In genomic region chr3:126389112-126389791, GRCh38 we compare ENCODE assay signal across 8 cellular contexts. TPM values are rescaled to one million over a fixed set of nuclear protein-coding genes. Genes with fewer than 3 reads are reported as not detected.
DNase-seq lines count a peak whose midpoint lies in the region; ATAC-seq and TF ChIP-seq lines count a peak whose summit lies in the region.

No MANE protein-coding gene starts in this region.

- H3K4me1 ChIP-seq in mesodermal cell (ENCODE audit: control insufficient read depth, insufficient read depth, low read length, poor library complexity, severe bottlenecking): no peaks in the 10 kb centered on the region

- H3K36me3 ChIP-seq in mesodermal cell (ENCODE audit: control insufficient read depth, insufficient read depth, low read length): no peaks in the 10 kb centered on the region

- H3K9me3 ChIP-seq in mesodermal cell (ENCODE audit: control insufficient read depth, low read length): no peaks in the 10 kb centered on the region

- DNase-seq in ELF-1 (ENCODE audit: low read depth, low spot score): peak; percentile 96
- DNase-seq in NCI-H2171 treated with DMSO at 0.1 percent for 48 hours (lab: John Stamatoyannopoulos, UW): peak; percentile 48
- peak; percentile 41 to 51 for DNase-seq in activated CD4-positive, alpha-beta T cell treated with anti-CD3 and anti-CD28 coated beads, Interleukin-2, amount 50 U/mL, for 48 hours
- DNase-seq in epithelial cell of proximal tubule (ENCODE audit: low read depth): peak; percentile 31
- peak; percentile 67 for DNase-seq in stimulated activated CD8-positive, alpha-beta memory T cell treated with anti-CD3 and anti-CD28 coated beads, Interleukin-4, amount 100 ng/mL, for 48 hours

- TF ChIP-seq CTCF in epithelial cell of proximal tubule (conservative IDR thresholded peaks at IDR 0.05; ENCODE audit: low read depth, low read length): peak; percentile 90

- peak overlapping the region; percentile 53 for H3K4me3 ChIP-seq in epithelial cell of proximal tubule (ENCODE audit: low read depth, low read length)
- peak overlapping the region; percentile 5 for H3K4me3 ChIP-seq in mesodermal cell (ENCODE audit: extremely low read depth, insufficient read depth, low read length, poor library complexity, severe bottlenecking)

- peak; percentile 64 for ATAC-seq in HG02610 (IDR thresholded peaks at IDR 0.05; ENCODE audit: unreplicated experiment)
- ATAC-seq in HG03378 (IDR thresholded peaks at IDR 0.05; ENCODE audit: unreplicated experiment): no peak

- H3K27ac ChIP-seq in mesodermal cell (ENCODE audit: low read depth, low read length, severe bottlenecking): peak overlapping the region; percentile 79

- 9 to 10% methylated on average over 37 to 54 of the region's 58 CpGs for WGBS in mesodermal cell (ENCODE audit: insufficient coverage in 2 of 2), 2 experiments

RNA-seq across cellular contexts. Expression of gene CFAP100, which starts 5.5 kb away (rescaled TPM):
- not detected in 2 replicates for total RNA-seq in epithelial cell of proximal tubule
- not detected for polyA plus RNA-seq in mesodermal cell (2013, experiment 1 of 2)
- polyA plus RNA-seq in mesodermal cell (2013, experiment 2 of 2): not detected

RNA-seq across cellular contexts. Expression of gene KLF15, which starts 32.0 kb away (rescaled TPM):
- 0.14 TPM in 1 of 2 replicates, not detected in the other for total RNA-seq in epithelial cell of proximal tubule
- polyA plus RNA-seq in mesodermal cell (2013, experiment 1 of 2): 3.9 TPM
- polyA plus RNA-seq in mesodermal cell (2013, experiment 2 of 2): 4.5 TPM

Comparison
In these comparisons a context has a peak if more than half of its experiments do, and no peak if none do; other contexts are left out.
1. DNase-seq: peak in every context shown above with its lines; median percentile 96 in ELF-1; 67 in stimulated activated CD8-positive, alpha-beta memory T cell treated with anti-CD3 and anti-CD28 coated beads, Interleukin-4, amount 100 ng/mL, for 48 hours; 48 in NCI-H2171 treated with DMSO at 0.1 percent for 48 hours; 46 in activated CD4-positive, alpha-beta T cell treated with anti-CD3 and anti-CD28 coated beads, Interleukin-2, amount 50 U/mL, for 48 hours; 31 in epithelial cell of proximal tubule.